8 cellular contexts compared by ENCODE assay signal in the genomic region with DNA sequence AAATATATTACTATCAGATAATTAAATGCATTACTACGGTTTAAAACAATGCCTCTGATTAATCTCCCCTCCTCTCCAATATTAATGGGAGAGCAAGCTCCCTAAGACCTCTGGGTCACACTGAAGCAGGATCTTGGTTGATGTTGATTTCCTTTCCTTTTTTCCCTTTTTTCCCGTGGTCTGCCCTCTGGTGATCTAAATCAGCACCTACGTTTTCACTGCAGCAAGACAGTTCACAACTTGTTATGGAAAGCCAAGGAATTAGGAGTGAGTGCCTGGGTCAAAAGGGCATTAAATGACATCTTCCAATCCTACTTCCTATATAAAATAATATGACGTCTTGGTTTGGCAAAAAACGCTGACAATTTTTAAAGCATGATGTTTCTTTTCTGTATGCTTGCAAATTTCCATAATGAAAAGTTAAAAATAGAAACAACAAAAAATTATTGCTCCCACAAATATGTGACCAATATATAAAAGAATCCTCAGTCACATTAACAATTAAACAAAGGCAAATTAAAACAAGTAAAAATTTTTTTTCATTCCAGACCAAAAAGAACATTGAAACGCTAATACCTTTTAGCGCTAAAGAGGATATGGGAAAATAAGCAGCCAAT. TPM values are rescaled to one million over a fixed set of nuclear protein-coding genes. Genes with fewer than 3 reads are reported as not detected.
DNase-seq lines count a peak whose midpoint lies in the region; ATAC-seq and TF ChIP-seq lines count a peak whose summit lies in the region.

No MANE protein-coding gene starts in this region.

- peak; percentile 69 for TF ChIP-seq CTCF in AG09309 (IDR thresholded peaks at IDR 0.05; ENCODE audit: control insufficient read depth, insufficient read depth, low read depth, low read length, missing control alignments)
- TF ChIP-seq CTCF in upper lobe of left lung (IDR thresholded peaks at IDR 0.05): peak in 1 of 6 experiments; percentile 29

- no peak overlapping the region for H3K27ac ChIP-seq in upper lobe of left lung

- no peaks in the 10 kb centered on the region for H3K4me1 ChIP-seq in upper lobe of left lung

- no peaks in the 10 kb centered on the region for H3K36me3 ChIP-seq in upper lobe of left lung

- no peaks in the 10 kb centered on the region for H3K36me3 Mint-ChIP-seq in activated T-cell treated with anti-CD3 and anti-CD28 coated beads, Interleukin-2, amount 50 U/mL, for 72 hours (ENCODE audit: insufficient read depth in 2 of 2)

- 40 to 42% methylated on average over 7 of the region's 7 CpGs for WGBS in upper lobe of left lung, 2 donors

- ATAC-seq in GM18873 (IDR thresholded peaks at IDR 0.05; ENCODE audit: low FRiP score, unreplicated experiment) (no peak), GM18870 (IDR thresholded peaks at IDR 0.05; ENCODE audit: unreplicated experiment) (no peak), upper lobe of left lung (ENCODE audit: low FRiP score in 2 of 2) (no peak)
- no peak for ATAC-seq in activated T-cell treated with anti-CD3 and anti-CD28 coated beads, Interleukin-2, amount 50 U/mL, for 72 hours (replicated peaks in 1 of 2)

- no peaks in the 10 kb centered on the region for H3K4me1 Mint-ChIP-seq in activated T-cell treated with anti-CD3 and anti-CD28 coated beads, Interleukin-2, amount 50 U/mL, for 72 hours (ENCODE audit: low read depth)

- H3K4me3 ChIP-seq in AG09309 (ENCODE audit: control insufficient read depth, low read depth, low read length): no peak overlapping the region
- no peak overlapping the region for H3K4me3 ChIP-seq in upper lobe of left lung

- no peaks in the 10 kb centered on the region for H3K27me3 ChIP-seq in upper lobe of left lung

- no peaks in the 10 kb centered on the region for H3K9me3 ChIP-seq in upper lobe of left lung

- H3K27me3 Mint-ChIP-seq in activated T-cell treated with anti-CD3 and anti-CD28 coated beads, Interleukin-2, amount 50 U/mL, for 72 hours (ENCODE audit: low read depth): no peaks in the 10 kb centered on the region

- no peak overlapping the region for H3K27ac Mint-ChIP-seq in activated T-cell treated with anti-CD3 and anti-CD28 coated beads, Interleukin-2, amount 50 U/mL, for 72 hours

- DNase-seq in AG09309 (ENCODE audit: low read depth) (no peak), HPDE6-E6E7 (ENCODE audit: extremely low spot score) (peak; percentile 29), SHP77 treated with DMSO at 0.1 percent for 48 hours (lab: John Stamatoyannopoulos, UW) (peak; percentile 51), iPS-NIHi11 (ENCODE audit: low spot score) (peak; percentile 41), upper lobe of left lung (no peak)
- no peak for DNase-seq in activated T-cell treated with anti-CD3 and anti-CD28 coated beads, Interleukin-2, amount 50 U/mL, for 72 hours

- TF ChIP-seq POLR2A in upper lobe of left lung (IDR thresholded peaks at IDR 0.05): no peak

- H3K9me3 Mint-ChIP-seq in activated T-cell treated with anti-CD3 and anti-CD28 coated beads, Interleukin-2, amount 50 U/mL, for 72 hours: no peaks in the 10 kb centered on the region

- TF ChIP-seq EP300 in upper lobe of left lung (IDR thresholded peaks at IDR 0.05): no peak

- H3K4me3 Mint-ChIP-seq in activated T-cell treated with anti-CD3 and anti-CD28 coated beads, Interleukin-2, amount 50 U/mL, for 72 hours: no peak overlapping the region

RNA-seq across cellular contexts. Expression of gene CFAP36, which starts 7.9 kb away (rescaled TPM):
- total RNA-seq in activated T-cell treated with anti-CD3 and anti-CD28 coated beads, Interleukin-2, amount 50 U/mL, for 72 hours: 10 to 100 TPM; 20.3 to 21.6 TPM
- 10 to 100 TPM; 14.9 to 31.5 (median 22.6) TPM for total RNA-seq in upper lobe of left lung

Comparison
In these comparisons a context has a peak if more than half of its experiments do, and no peak if none do; other contexts are left out.
1. DNase-seq: peak in HPDE6-E6E7 (single experiment), SHP77 treated with DMSO at 0.1 percent for 48 hours (single experiment) and iPS-NIHi11 (single experiment); none in AG09309 (single experiment), activated T-cell treated with anti-CD3 and anti-CD28 coated beads, Interleukin-2, amount 50 U/mL, for 72 hours (0 of 2) and upper lobe of left lung (0 of 2).